Comparison of ENCODE assay signal across 8 cellular contexts in genomic region chr22:41576877-41577276, GRCh38. TPM values are rescaled to one million over a fixed set of nuclear protein-coding genes. Genes with fewer than 3 reads are reported as not detected.
DNase-seq lines count a peak whose midpoint lies in the region; ATAC-seq and TF ChIP-seq lines count a peak whose summit lies in the region.

No MANE protein-coding gene starts in this region.

- H3K4me3 Mint-ChIP-seq in WTC11 = no peak overlapping the region
- H3K4me3 Mint-ChIP-seq in progenitor cell of endocrine pancreas (ENCODE audit: low read depth) = no peak overlapping the region

- ATAC-seq in WTC11 = peak; percentile 95
- no peak for ATAC-seq in HG03378 (IDR thresholded peaks at IDR 0.05; ENCODE audit: unreplicated experiment)

- H3K4me3 ChIP-seq in fibroblast of the aortic adventitia (ENCODE audit: low read depth, low read length) = no peak overlapping the region

- no peaks in the 10 kb centered on the region for H3K9me3 Mint-ChIP-seq in WTC11
- H3K9me3 Mint-ChIP-seq in progenitor cell of endocrine pancreas (ENCODE audit: low read depth) = no peaks in the 10 kb centered on the region

- H3K27me3 Mint-ChIP-seq in WTC11 (ENCODE audit: low read depth) = no peaks in the 10 kb centered on the region
- H3K27me3 Mint-ChIP-seq in progenitor cell of endocrine pancreas = no peaks in the 10 kb centered on the region

- POLR2A ChIA-PET in WTC11 (lab: Charles Lee) = interaction anchor here (1.4 to 1.6 kb wide), 2 partner anchors 13 to 20 kb away, joined by 3 to 5 read pairs; partner anchors contain the start of gene PMM1

- DNase-seq in activated CD4-positive, alpha-beta T cell treated with anti-CD3 and anti-CD28 coated beads for 48 hours = peak; percentile 51
- DNase-seq in activated CD4-positive, alpha-beta T cell treated with anti-CD3 and anti-CD28 coated beads for 4 hours = no peak
- DNase-seq in M059J (ENCODE audit: low read depth) (peak; percentile 45), WTC11 (ENCODE audit: low spot score) (peak; percentile 87), fibroblast of the aortic adventitia (ENCODE audit: low read depth) (peak; percentile 41), progenitor cell of endocrine pancreas (ENCODE audit: low spot score, unreplicated experiment) (peak; percentile 37), activated gamma-delta T cell treated with Interleukin-2 at 50 U/mL for 16 hours (no peak)

- H3K27ac Mint-ChIP-seq in WTC11 (peak overlapping the region; percentile 80), progenitor cell of endocrine pancreas (peak overlapping the region; percentile 80)

- H3K36me3 Mint-ChIP-seq in WTC11 (no peaks in the 10 kb centered on the region), progenitor cell of endocrine pancreas (ENCODE audit: insufficient read depth) (peaks cover 6% of the 10 kb centered on the region)

- H3K4me1 Mint-ChIP-seq in WTC11 (no peaks in the 10 kb centered on the region), progenitor cell of endocrine pancreas (ENCODE audit: low read depth) (no peaks in the 10 kb centered on the region)

- TF ChIP-seq CTCF in WTC11 (IDR thresholded peaks at IDR 0.05) = peak; percentile 44; the same call in 1 of the 2 replicates
- TF ChIP-seq CTCF in fibroblast of the aortic adventitia (IDR thresholded peaks at IDR 0.05; ENCODE audit: insufficient read depth, low read length) = peak; percentile 58
- TF ChIP-seq CTCF in progenitor cell of endocrine pancreas (IDR thresholded peaks at IDR 0.05; ENCODE audit: unreplicated experiment) = peak; percentile 64

- CTCF ChIA-PET in WTC11 (lab: Charles Lee) = interaction anchor here (0.6 to 3.5 kb wide), 25 partner anchors 10 to 173 kb away, joined by 3 to 53 read pairs (median 6); partner anchors contain the start of genes CSDC2, DESI1, PMM1 and POLR3H

TF ChIP-seq in WTC11, 78 proteins besides CTCF, POLR2A, EP300 and RAD21 (continues in another document):
- TF ChIP-seq, protein P1, sequence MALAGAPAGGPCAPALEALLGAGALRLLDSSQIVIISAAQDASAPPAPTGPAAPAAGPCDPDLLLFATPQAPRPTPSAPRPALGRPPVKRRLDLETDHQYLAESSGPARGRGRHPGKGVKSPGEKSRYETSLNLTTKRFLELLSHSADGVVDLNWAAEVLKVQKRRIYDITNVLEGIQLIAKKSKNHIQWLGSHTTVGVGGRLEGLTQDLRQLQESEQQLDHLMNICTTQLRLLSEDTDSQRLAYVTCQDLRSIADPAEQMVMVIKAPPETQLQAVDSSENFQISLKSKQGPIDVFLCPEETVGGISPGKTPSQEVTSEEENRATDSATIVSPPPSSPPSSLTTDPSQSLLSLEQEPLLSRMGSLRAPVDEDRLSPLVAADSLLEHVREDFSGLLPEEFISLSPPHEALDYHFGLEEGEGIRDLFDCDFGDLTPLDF (CRISPR knock-in tag; IDR thresholded peaks at IDR 0.05) = no peak
- TF ChIP-seq, protein P2, sequence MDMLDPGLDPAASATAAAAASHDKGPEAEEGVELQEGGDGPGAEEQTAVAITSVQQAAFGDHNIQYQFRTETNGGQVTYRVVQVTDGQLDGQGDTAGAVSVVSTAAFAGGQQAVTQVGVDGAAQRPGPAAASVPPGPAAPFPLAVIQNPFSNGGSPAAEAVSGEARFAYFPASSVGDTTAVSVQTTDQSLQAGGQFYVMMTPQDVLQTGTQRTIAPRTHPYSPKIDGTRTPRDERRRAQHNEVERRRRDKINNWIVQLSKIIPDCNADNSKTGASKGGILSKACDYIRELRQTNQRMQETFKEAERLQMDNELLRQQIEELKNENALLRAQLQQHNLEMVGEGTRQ (CRISPR knock-in tag; IDR thresholded peaks at IDR 0.05) = no peak
- TF ChIP-seq, protein P3, sequence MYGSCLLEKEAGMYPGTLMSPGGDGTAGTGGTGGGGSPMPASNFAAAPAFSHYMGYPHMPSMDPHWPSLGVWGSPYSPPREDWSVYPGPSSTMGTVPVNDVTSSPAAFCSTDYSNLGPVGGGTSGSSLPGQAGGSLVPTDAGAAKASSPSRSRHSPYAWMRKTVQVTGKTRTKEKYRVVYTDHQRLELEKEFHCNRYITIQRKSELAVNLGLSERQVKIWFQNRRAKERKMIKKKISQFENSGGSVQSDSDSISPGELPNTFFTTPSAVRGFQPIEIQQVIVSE (CRISPR knock-in tag; IDR thresholded peaks at IDR 0.05; ENCODE audit: borderline replicate concordance) = no peak
- no peak for TF ChIP-seq MAX (CRISPR knock-in tag; IDR thresholded peaks at IDR 0.05)
- no peak for TF ChIP-seq JUN (CRISPR knock-in tag; IDR thresholded peaks at IDR 0.05)
- no peak for TF ChIP-seq ATF2 (CRISPR knock-in tag; IDR thresholded peaks at IDR 0.05; ENCODE audit: borderline replicate concordance, low read depth)
- TF ChIP-seq, protein P4, sequence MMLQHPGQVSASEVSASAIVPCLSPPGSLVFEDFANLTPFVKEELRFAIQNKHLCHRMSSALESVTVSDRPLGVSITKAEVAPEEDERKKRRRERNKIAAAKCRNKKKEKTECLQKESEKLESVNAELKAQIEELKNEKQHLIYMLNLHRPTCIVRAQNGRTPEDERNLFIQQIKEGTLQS (CRISPR knock-in tag; conservative IDR thresholded peaks at IDR 0.05) = no peak
- no peak for TF ChIP-seq ZMAT4 (CRISPR knock-in tag; IDR thresholded peaks at IDR 0.05)
- TF ChIP-seq FOXP1 (CRISPR knock-in tag; IDR thresholded peaks at IDR 0.05; ENCODE audit: borderline replicate concordance) = no peak
- TF ChIP-seq, protein P5, sequence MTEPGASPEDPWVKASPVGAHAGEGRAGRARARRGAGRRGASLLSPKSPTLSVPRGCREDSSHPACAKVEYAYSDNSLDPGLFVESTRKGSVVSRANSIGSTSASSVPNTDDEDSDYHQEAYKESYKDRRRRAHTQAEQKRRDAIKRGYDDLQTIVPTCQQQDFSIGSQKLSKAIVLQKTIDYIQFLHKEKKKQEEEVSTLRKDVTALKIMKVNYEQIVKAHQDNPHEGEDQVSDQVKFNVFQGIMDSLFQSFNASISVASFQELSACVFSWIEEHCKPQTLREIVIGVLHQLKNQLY (CRISPR knock-in tag; IDR thresholded peaks at IDR 0.05) = no peak
- no peak for TF ChIP-seq ZNF232 (CRISPR knock-in tag; IDR thresholded peaks at IDR 0.05)
- TF ChIP-seq GABPB1 (CRISPR knock-in tag; IDR thresholded peaks at IDR 0.05) = no peak
- TF ChIP-seq, protein P6, sequence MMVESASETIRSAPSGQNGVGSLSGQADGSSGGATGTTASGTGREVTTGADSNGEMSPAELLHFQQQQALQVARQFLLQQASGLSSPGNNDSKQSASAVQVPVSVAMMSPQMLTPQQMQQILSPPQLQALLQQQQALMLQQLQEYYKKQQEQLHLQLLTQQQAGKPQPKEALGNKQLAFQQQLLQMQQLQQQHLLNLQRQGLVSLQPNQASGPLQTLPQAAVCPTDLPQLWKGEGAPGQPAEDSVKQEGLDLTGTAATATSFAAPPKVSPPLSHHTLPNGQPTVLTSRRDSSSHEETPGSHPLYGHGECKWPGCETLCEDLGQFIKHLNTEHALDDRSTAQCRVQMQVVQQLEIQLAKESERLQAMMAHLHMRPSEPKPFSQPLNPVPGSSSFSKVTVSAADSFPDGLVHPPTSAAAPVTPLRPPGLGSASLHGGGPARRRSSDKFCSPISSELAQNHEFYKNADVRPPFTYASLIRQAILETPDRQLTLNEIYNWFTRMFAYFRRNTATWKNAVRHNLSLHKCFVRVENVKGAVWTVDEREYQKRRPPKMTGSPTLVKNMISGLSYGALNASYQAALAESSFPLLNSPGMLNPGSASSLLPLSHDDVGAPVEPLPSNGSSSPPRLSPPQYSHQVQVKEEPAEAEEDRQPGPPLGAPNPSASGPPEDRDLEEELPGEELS (CRISPR knock-in tag; IDR thresholded peaks at IDR 0.05) = no peak
- no peak for TF ChIP-seq MXD4 (CRISPR knock-in tag; IDR thresholded peaks at IDR 0.05; ENCODE audit: borderline replicate concordance)

RNA-seq across cellular contexts. Expression of gene PMM1, which starts 12.8 kb away (rescaled TPM):
- 13.4 and 15.8 TPM in 2 replicates for total RNA-seq in M059J (2014; rRNA removed; shearing (Covaris generic))
- 14.8 to 15.7 TPM (median 15.0 TPM) in 3 replicates for total RNA-seq in WTC11 (2021)
- 29.0 and 37.9 TPM in 2 replicates for total RNA-seq in fibroblast of the aortic adventitia (ENCODE audit: low replicate concordance)
- total RNA-seq in progenitor cell of endocrine pancreas = 46.0 and 51.3 TPM in 2 replicates

RNA-seq across cellular contexts. Expression of gene CSDC2, which starts 16.1 kb away (rescaled TPM):
- total RNA-seq in M059J (2014; rRNA removed; shearing (Covaris generic)) = 0.25 TPM in 1 of 2 replicates, not detected in the other
- total RNA-seq in WTC11 (2021) (1.1 to 1.9 TPM (median 1.7 TPM) in 3 replicates), fibroblast of the aortic adventitia (ENCODE audit: low replicate concordance) (3.3 and 3.8 TPM in 2 replicates), progenitor cell of endocrine pancreas (1.7 TPM in 2 replicates)

RNA-seq across cellular contexts. Expression of gene POLR3H, which starts 32.6 kb away (rescaled TPM):
- 21.5 and 22.5 TPM in 2 replicates for total RNA-seq in M059J (2014; rRNA removed; shearing (Covaris generic))
- total RNA-seq in WTC11 (2021) (28.8 to 30.8 TPM (median 29.8 TPM) in 3 replicates), fibroblast of the aortic adventitia (ENCODE audit: low replicate concordance) (18.7 and 27.7 TPM in 2 replicates), progenitor cell of endocrine pancreas (43.5 and 44.1 TPM in 2 replicates)

RNA-seq across cellular contexts. Expression of gene DESI1, which starts 44.0 kb away (rescaled TPM):
- total RNA-seq in M059J (2014; rRNA removed; shearing (Covaris generic)) = 20.0 and 26.0 TPM in 2 replicates
- total RNA-seq in WTC11 (2021) (30.3 to 32.2 TPM (median 30.4 TPM) in 3 replicates), fibroblast of the aortic adventitia (ENCODE audit: low replicate concordance) (4.8 and 20.8 TPM in 2 replicates), progenitor cell of endocrine pancreas (37.4 TPM in 2 replicates)

RNA-seq across cellular contexts. Expression of gene XRCC6, which starts 44.2 kb away (rescaled TPM):
- total RNA-seq in M059J (2014; rRNA removed; shearing (Covaris generic)) = 392 and 397 TPM in 2 replicates
- total RNA-seq in WTC11 (2021) (410 to 474 TPM (median 420 TPM) in 3 replicates), fibroblast of the aortic adventitia (ENCODE audit: low replicate concordance) (214 and 276 TPM in 2 replicates), progenitor cell of endocrine pancreas (262 and 272 TPM in 2 replicates)

Comparison
In these comparisons a context has a peak if more than half of its experiments do, and no peak if none do; other contexts are left out.
1. DNase-seq: peak in activated CD4-positive, alpha-beta T cell treated with anti-CD3 and anti-CD28 coated beads for 48 hours (single experiment), M059J (single experiment), WTC11 (single experiment), fibroblast of the aortic adventitia (single experiment) and progenitor cell of endocrine pancreas (single experiment); none in activated CD4-positive, alpha-beta T cell treated with anti-CD3 and anti-CD28 coated beads for 4 hours (0 of 2) and activated gamma-delta T cell treated with Interleukin-2 at 50 U/mL for 16 hours (single experiment).
2. Peak in every context shown above with its lines, with median percentiles within 50 percentile points of each other: CTCF ChIP-seq.